27 cellular contexts compared by ENCODE assay signal in genomic region chr3:119230071-119230470, GRCh38. TPM values are rescaled to one million over a fixed set of nuclear protein-coding genes. Genes with fewer than 3 reads are reported as not detected.
"Had no signal": no experiment of that assay in that cellular context is flagged by ENCODE, and none has a peak within 500 bp of the region (broad histone marks: within the 10 kb centered on the region; RNA-seq: fewer than 3 reads in every experiment).

No MANE protein-coding gene starts in this region.

- H3K27me3 ChIP-seq: esophagus muscularis mucosa, gastroesophageal sphincter, spleen, transverse colon had no signal

- H3K4me3 ChIP-seq: esophagus muscularis mucosa, gastroesophageal sphincter, left ventricle myocardium inferior, lower lobe of right lung, mucosa of descending colon, psoas muscle, spleen, thoracic aorta, transverse colon had no signal

- H3K9ac ChIP-seq: parathyroid adenoma had no signal

- DNase-seq: central memory CD4-positive, alpha-beta T cell; cortex of kidney; effector memory CD8-positive, alpha-beta T cell; foreskin fibroblast; kidney; left cardiac atrium; left ventricle myocardium inferior; lower lobe of right lung; mesenchymal stem cell; mucosa of descending colon; naive thymus-derived CD8-positive, alpha-beta T cell; psoas muscle; retina; spleen; stimulated activated CD4-positive, alpha-beta T cell treated with anti-CD3 and anti-CD28 coated beads, Interleukin-15, amount 100 ng/mL, for 24 hours; stimulated activated CD4-positive, alpha-beta T cell treated with anti-CD3 and anti-CD28 coated beads, Interleukin-1b, Interleukin-23, amount 100 ng/mL, for 48 hours; stimulated activated CD4-positive, alpha-beta T cell treated with anti-CD3 and anti-CD28 coated beads, Interleukin-4, amount 100 ng/mL, for 24 hours; transverse colon had no signal

- H3K79me2 ChIP-seq: parathyroid adenoma had no signal

- ATAC-seq: effector memory CD8-positive, alpha-beta T cell; gastroesophageal sphincter; left cardiac atrium; lower lobe of right lung; mucosa of descending colon; naive thymus-derived CD8-positive, alpha-beta T cell; psoas muscle; sciatic nerve; stimulated activated memory B cell treated with anti-CD40 and anti-IgM and Interleukin-4, amounts not matched to agents 10 μg/mL and 1 μg/mL and 100 μg/mL, for 72 hours had no signal

- H3K4me1 ChIP-seq: esophagus muscularis mucosa, psoas muscle had no signal

- H3K9me3 ChIP-seq: esophagus muscularis mucosa, gastroesophageal sphincter, left ventricle myocardium inferior, lower lobe of right lung, mucosa of descending colon, psoas muscle, spleen, thoracic aorta, transverse colon had no signal

- H3K27ac ChIP-seq: epithelial cell of prostate, esophagus muscularis mucosa, gastroesophageal sphincter, left ventricle myocardium inferior, lower lobe of right lung, parathyroid adenoma, psoas muscle, spleen, thoracic aorta, transverse colon had no signal

- H2AFZ ChIP-seq: parathyroid adenoma had no signal

RNA-seq across cellular contexts. Expression of gene UPK1B, which starts 56.7 kb away (rescaled TPM):
- total RNA-seq: chondrocyte; esophagus muscularis mucosa; left ventricle myocardium inferior; lower lobe of right lung; mucosa of descending colon; naive thymus-derived CD8-positive, alpha-beta T cell; psoas muscle; skeletal muscle tissue; spleen had no signal
- polyA plus RNA-seq: naive thymus-derived CD8-positive, alpha-beta T cell; spleen had no signal
